In the genomic region with DNA sequence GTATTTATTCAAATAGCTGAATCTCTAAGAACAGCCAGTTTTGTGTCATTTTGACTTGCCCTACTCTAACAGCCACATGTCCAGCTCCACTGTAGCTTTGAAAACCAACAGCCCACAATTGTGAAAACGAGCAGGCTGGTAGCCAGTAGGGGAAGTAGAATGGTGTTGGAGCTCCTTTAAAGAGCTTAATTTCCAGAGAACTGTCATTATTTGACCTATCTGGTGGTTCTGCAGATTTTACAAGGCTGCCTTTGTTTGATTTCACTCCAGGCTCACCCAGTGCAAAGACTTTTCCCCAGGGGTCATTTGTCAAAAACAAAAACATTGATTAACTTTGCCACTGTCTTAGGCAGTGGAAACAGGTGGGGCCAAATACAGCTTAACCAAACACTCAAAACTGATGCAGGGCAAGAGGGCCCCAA, we compare ENCODE assay signal across 15 cellular contexts. TPM values are rescaled to one million over a fixed set of nuclear protein-coding genes. Genes with fewer than 3 reads are reported as not detected.
DNase-seq lines count a peak whose midpoint lies in the region; ATAC-seq and TF ChIP-seq lines count a peak whose summit lies in the region.
"Had no signal": no experiment of that assay in that cellular context is flagged by ENCODE, and none has a peak within 500 bp of the region (broad histone marks: within the 10 kb centered on the region; RNA-seq: fewer than 3 reads in every experiment).

No MANE protein-coding gene starts in this region.

- H3K4me3 Mint-ChIP-seq in nephron = no peak overlapping the region
- H3K4me3 Mint-ChIP-seq in effector memory CD8-positive, alpha-beta T cell = no peak overlapping the region
- H3K4me3 Mint-ChIP-seq in T-helper 2 cell treated with Interferon-gamma antibody and Interleukin-4, amounts not matched to agents 5 μg/mL and 100 μg/mL, for 36 hours = no peak overlapping the region
- H3K4me3 Mint-ChIP-seq: activated naive CD8-positive, alpha-beta T cell had no signal

- H3K27ac ChIP-seq in 22Rv1 = peak overlapping the region; percentile 15; the same call in 1 of the 2 replicates
- peak overlapping the region; percentile 84 for H3K27ac ChIP-seq in HUES48 (ENCODE audit: low read depth, low read length)
- peak overlapping the region; percentile 71 for H3K27ac ChIP-seq in caudate nucleus (ENCODE audit: low read depth, low read length)
- H3K27ac ChIP-seq: vagina had no signal

- peaks cover 29% of the 10 kb centered on the region for H3K4me1 ChIP-seq in HUES48 (ENCODE audit: control insufficient read depth, insufficient read depth, low read length)
- H3K4me1 ChIP-seq in mucosa of descending colon (ENCODE audit: low read depth) = peaks cover 9% of the 10 kb centered on the region
- H3K4me1 ChIP-seq: BE2C had no signal

- H3K27me3 Mint-ChIP-seq in nephron (ENCODE audit: low read depth) = no peaks in the 10 kb centered on the region
- no peaks in the 10 kb centered on the region for H3K27me3 Mint-ChIP-seq in effector memory CD8-positive, alpha-beta T cell
- H3K27me3 Mint-ChIP-seq in T-helper 2 cell treated with Interferon-gamma antibody and Interleukin-4, amounts not matched to agents 5 μg/mL and 100 μg/mL, for 36 hours (ENCODE audit: low read depth) = peaks cover 2% of the 10 kb centered on the region
- H3K27me3 Mint-ChIP-seq: activated naive CD8-positive, alpha-beta T cell had no signal

- intact Hi-C loops in mucosa of descending colon (cut with DNase I, micrococcal nuclease) = no loop called here

- DNase-seq in caudate nucleus (lab: John Stamatoyannopoulos, UW) = peak in 19 of 61 donors; percentile 2 to 44 (median 9)
- no peak for DNase-seq in mucosa of descending colon
- no peak for DNase-seq in H4 (ENCODE audit: low spot score)
- DNase-seq in effector memory CD8-positive, alpha-beta T cell = no peak
- DNase-seq in T-helper 2 cell treated with Interferon-gamma antibody and Interleukin-4, amounts not matched to agents 5 μg/mL and 100 μg/mL, for 36 hours (ENCODE audit: low spot score) = no peak
- DNase-seq: activated CD4-positive, alpha-beta T cell treated with anti-CD3 and anti-CD28 coated beads, Interleukin-2, amount 50 U/mL, for 48 hours; BE2C; effector CD8-positive, alpha-beta T cell; NCI-H1930; SHP77 treated with DMSO at 0.1 percent for 48 hours had no signal

- H3K9me3 Mint-ChIP-seq in nephron = peaks cover 20% of the 10 kb centered on the region
- no peaks in the 10 kb centered on the region for H3K9me3 Mint-ChIP-seq in effector memory CD8-positive, alpha-beta T cell
- H3K9me3 Mint-ChIP-seq in T-helper 2 cell treated with Interferon-gamma antibody and Interleukin-4, amounts not matched to agents 5 μg/mL and 100 μg/mL, for 36 hours = no peaks in the 10 kb centered on the region

- peaks cover 4% of the 10 kb centered on the region for H3K36me3 Mint-ChIP-seq in nephron (ENCODE audit: low read depth)
- H3K36me3 Mint-ChIP-seq in effector memory CD8-positive, alpha-beta T cell (ENCODE audit: insufficient read depth) = peaks cover 30% of the 10 kb centered on the region
- peaks cover 7% of the 10 kb centered on the region for H3K36me3 Mint-ChIP-seq in T-helper 2 cell treated with Interferon-gamma antibody and Interleukin-4, amounts not matched to agents 5 μg/mL and 100 μg/mL, for 36 hours (ENCODE audit: low read depth)

- H3K36me3 ChIP-seq in HUES48 (ENCODE audit: control insufficient read depth, insufficient read depth, low read length) = no peaks in the 10 kb centered on the region
- H3K36me3 ChIP-seq in mucosa of descending colon (ENCODE audit: low read depth) = no peaks in the 10 kb centered on the region
- H3K36me3 ChIP-seq: BE2C, vagina had no signal

- no peaks in the 10 kb centered on the region for H3K27me3 ChIP-seq in HUES48 (ENCODE audit: control insufficient read depth, insufficient read depth, low read length)
- H3K27me3 ChIP-seq: BE2C, vagina had no signal

- peak overlapping the region in 2 of 3 experiments; percentile 30 to 81 for H3K27ac Mint-ChIP-seq in nephron
- no peak overlapping the region for H3K27ac Mint-ChIP-seq in effector memory CD8-positive, alpha-beta T cell
- H3K27ac Mint-ChIP-seq in T-helper 2 cell treated with Interferon-gamma antibody and Interleukin-4, amounts not matched to agents 5 μg/mL and 100 μg/mL, for 36 hours = no peak overlapping the region
- H3K27ac Mint-ChIP-seq: activated naive CD8-positive, alpha-beta T cell had no signal

- peak overlapping the region; percentile 32 for H3K9ac ChIP-seq in HUES48 (ENCODE audit: low read depth, low read length)

- peaks cover 5% of the 10 kb centered on the region for H3K4me1 Mint-ChIP-seq in nephron
- H3K4me1 Mint-ChIP-seq in effector memory CD8-positive, alpha-beta T cell (ENCODE audit: low read depth in 2 of 2) = peaks cover 5 to 11% of the 10 kb centered on the region in 2 donors
- H3K4me1 Mint-ChIP-seq in T-helper 2 cell treated with Interferon-gamma antibody and Interleukin-4, amounts not matched to agents 5 μg/mL and 100 μg/mL, for 36 hours (ENCODE audit: low read depth) = peaks cover 13% of the 10 kb centered on the region

- H3K4me3 ChIP-seq in HUES48 (ENCODE audit: low read depth, low read length) (no peak overlapping the region), mucosa of descending colon (no peak overlapping the region)
- H3K4me3 ChIP-seq: vagina had no signal

- H3K9me3 ChIP-seq in HUES48 (ENCODE audit: control insufficient read depth, insufficient read depth, low read length) (no peaks in the 10 kb centered on the region), mucosa of descending colon (no peaks in the 10 kb centered on the region)
- H3K9me3 ChIP-seq: BE2C, vagina had no signal

- TF ChIP-seq CTCF in 22Rv1 (IDR thresholded peaks at IDR 0.05) = no peak
- no peak for TF ChIP-seq CTCF in nephron (IDR thresholded peaks at IDR 0.05; ENCODE audit: unreplicated experiment in 3 of 3)
- TF ChIP-seq CTCF in mucosa of descending colon (IDR thresholded peaks at IDR 0.05) = no peak

- ATAC-seq in mucosa of descending colon = no peak
- no peak for ATAC-seq in effector memory CD8-positive, alpha-beta T cell (replicated peaks)

RNA-seq across cellular contexts. Expression of a gene that starts 3.2 kb away (rescaled TPM):
- 100 to 1,000 TPM in 1 of 3 donors, 10 to 100 TPM in 2; 76.5 to 139 (median 83.7) TPM for total RNA-seq in mucosa of descending colon
- 33.9 and 44.2 TPM in 2 replicates for total RNA-seq in H4 (2014; rRNA removed; shearing (Covaris generic))

Comparison
In these comparisons a context has a peak if more than half of its experiments do, and no peak if none do; other contexts are left out.
1. H3K27ac ChIP-seq: peak in every context shown above with its lines; median percentile 84 in HUES48; 71 in caudate nucleus; 15 in 22Rv1.
2. H3K27ac Mint-ChIP-seq: peak in nephron (2 of 3); none in effector memory CD8-positive, alpha-beta T cell (0 of 2) and T-helper 2 cell treated with Interferon-gamma antibody and Interleukin-4, amounts not matched to agents 5 μg/mL and 100 μg/mL, for 36 hours (single experiment).